ENCODE assay signal across 11 cellular contexts in genomic region chr16:89004209-89004831, GRCh38. TPM values are rescaled to one million over a fixed set of nuclear protein-coding genes. Genes with fewer than 3 reads are reported as not detected.
DNase-seq lines count a peak whose midpoint lies in the region; ATAC-seq and TF ChIP-seq lines count a peak whose summit lies in the region.
"Had no signal": no experiment of that assay in that cellular context is flagged by ENCODE, and none has a peak within 500 bp of the region (broad histone marks: within the 10 kb centered on the region; RNA-seq: fewer than 3 reads in every experiment).

No MANE protein-coding gene starts in this region.

- no peak for TF ChIP-seq POLR2A in tibial nerve (IDR thresholded peaks at IDR 0.05)

- no peaks in the 10 kb centered on the region for H3K4me1 ChIP-seq in naive thymus-derived CD4-positive, alpha-beta T cell (ENCODE audit: control insufficient read depth in 2 of 2, insufficient read depth in 2 of 2, low read length in 2 of 2)
- H3K4me1 ChIP-seq in tibial nerve, result peaks cover 0 to 4% (median 0%) of the 10 kb centered on the region in 4 donors
- H3K4me1 ChIP-seq: pancreas had no signal

- H3K36me3 Mint-ChIP-seq in brain, result peaks cover 4% of the 10 kb centered on the region
- peaks cover 0 to 5% (median 0%) of the 10 kb centered on the region in 5 donors for H3K36me3 Mint-ChIP-seq in naive thymus-derived CD4-positive, alpha-beta T cell

- no peak overlapping the region for H3K27ac ChIP-seq in naive thymus-derived CD4-positive, alpha-beta T cell (ENCODE audit: low read depth, low read length)
- H3K27ac ChIP-seq in tibial nerve, result no peak overlapping the region
- H3K27ac ChIP-seq: pancreas had no signal

- no peaks in the 10 kb centered on the region for H3K36me3 ChIP-seq in naive thymus-derived CD4-positive, alpha-beta T cell (ENCODE audit: control insufficient read depth in 2 of 3, insufficient read depth in 3 of 3, low read length in 3 of 3)
- H3K36me3 ChIP-seq in tibial nerve, result peaks cover 0 to 10% (median 0%) of the 10 kb centered on the region in 3 donors
- H3K36me3 ChIP-seq: pancreas had no signal

- no peaks in the 10 kb centered on the region for H3K27me3 ChIP-seq in naive thymus-derived CD4-positive, alpha-beta T cell (ENCODE audit: control insufficient read depth in 2 of 2, insufficient read depth in 2 of 2, low read length in 2 of 2)
- H3K27me3 ChIP-seq in tibial nerve, result peaks cover 0 to 54% of the 10 kb centered on the region in 2 donors

- H3K4me1 Mint-ChIP-seq in brain, result peaks cover 30% of the 10 kb centered on the region
- peaks cover 0 to 21% (median 13%) of the 10 kb centered on the region in 7 donors for H3K4me1 Mint-ChIP-seq in naive thymus-derived CD4-positive, alpha-beta T cell

- TF ChIP-seq CTCF in brain (conservative IDR thresholded peaks at IDR 0.05) (no peak), tibial nerve (IDR thresholded peaks at IDR 0.05) (no peak)

- H3K9me3 ChIP-seq in naive thymus-derived CD4-positive, alpha-beta T cell (ENCODE audit: control insufficient read depth in 2 of 3, low read length in 3 of 3), result peaks cover 0 to 6% (median 0%) of the 10 kb centered on the region in 3 experiments
- peaks cover 0 to 22% (median 0%) of the 10 kb centered on the region in 4 donors for H3K9me3 ChIP-seq in tibial nerve
- H3K9me3 ChIP-seq: pancreas had no signal

- intact Hi-C loops in naive thymus-derived CD4-positive, alpha-beta T cell (cut with micrococcal nuclease), result no loop called here

- CTCF ChIA-PET in naive thymus-derived CD4-positive, alpha-beta T cell (lab: Charles Lee), result no interaction called here

- WGBS in tibial nerve, 2 donors, result 38 to 44% methylated on average over 33 to 34 of the region's 34 CpGs

- H3K9me3 Mint-ChIP-seq in brain, result peaks cover 8 to 20% (median 17%) of the 10 kb centered on the region in 5 experiments
- peaks cover 0 to 13% (median 4%) of the 10 kb centered on the region in 11 donors for H3K9me3 Mint-ChIP-seq in naive thymus-derived CD4-positive, alpha-beta T cell

- in situ Hi-C loops in KBM-7 (cut with MboI; ENCODE audit: low pct_unique_long_range_greater_than_20kb, low sequenced_read_pairs), result no loop called here

- peaks cover 19% of the 10 kb centered on the region for H3K27me3 Mint-ChIP-seq in brain
- peaks cover 22 to 35% (median 24%) of the 10 kb centered on the region in 5 donors for H3K27me3 Mint-ChIP-seq in naive thymus-derived CD4-positive, alpha-beta T cell

- ATAC-seq in naive thymus-derived CD4-positive, alpha-beta T cell, result peak; percentile 40

- POLR2A ChIA-PET in naive thymus-derived CD4-positive, alpha-beta T cell (lab: Charles Lee), result no interaction called here

- no peak overlapping the region for H3K4me3 ChIP-seq in naive thymus-derived CD4-positive, alpha-beta T cell (ENCODE audit: low read length)
- no peak overlapping the region for H3K4me3 ChIP-seq in tibial nerve
- H3K4me3 ChIP-seq: pancreas had no signal

- peak overlapping the region in 3 of 5 experiments; percentile 51 to 96 (median 94) for H3K27ac Mint-ChIP-seq in brain
- H3K27ac Mint-ChIP-seq in naive thymus-derived CD4-positive, alpha-beta T cell, result peak overlapping the region in 1 of 9 donors; percentile 56
- H3K27ac Mint-ChIP-seq: activated naive CD4-positive, alpha-beta T cell treated with anti-CD3 and anti-CD28 coated beads, Interleukin-2, amount 10 ng/mL, durations not matched to agents 7 days and 5 days had no signal

- no peak overlapping the region for H3K4me3 Mint-ChIP-seq in brain
- H3K4me3 Mint-ChIP-seq in naive thymus-derived CD4-positive, alpha-beta T cell, result peak overlapping the region in 2 of 10 donors; percentile 10 to 13
- H3K4me3 Mint-ChIP-seq: activated naive CD4-positive, alpha-beta T cell treated with anti-CD3 and anti-CD28 coated beads, Interleukin-2, amount 10 ng/mL, durations not matched to agents 7 days and 5 days had no signal

- peak; percentile 46 for DNase-seq in DMS 273 treated with DMSO at 0.1 percent for 48 hours (lab: John Stamatoyannopoulos, UW)
- peak; percentile 87 for DNase-seq in KBM-7
- DNase-seq in naive thymus-derived CD4-positive, alpha-beta T cell, result peak in 1 of 9 donors; percentile 8
- DNase-seq in tibial nerve (ENCODE audit: low spot score in 2 of 2), result no peak
- DNase-seq in medulla oblongata (ENCODE audit: extremely low spot score), result no peak
- DNase-seq in EL, result no peak
- no peak for DNase-seq in GM03348 (ENCODE audit: low spot score)
- DNase-seq: activated naive CD4-positive, alpha-beta T cell treated with anti-CD3 and anti-CD28 coated beads, Interleukin-2, amount 10 ng/mL, durations not matched to agents 7 days and 5 days; effector CD8-positive, alpha-beta T cell had no signal

- no peak for TF ChIP-seq EP300 in tibial nerve (IDR thresholded peaks at IDR 0.05)

RNA-seq across cellular contexts. Expression of gene CBFA2T3, which starts 27.3 kb away (rescaled TPM):
- 17.6 TPM for polyA plus RNA-seq in brain (ENCODE audit: insufficient read depth, low read depth, low replicate concordance)
- total RNA-seq in naive thymus-derived CD4-positive, alpha-beta T cell, result 10 to 100 TPM in 1 of 5 experiments, 1 to 10 TPM in 1, under 1 TPM in 2, not detected in 1; 0.14 to 25.2 (median 3.2) TPM
- polyA plus RNA-seq in naive thymus-derived CD4-positive, alpha-beta T cell, result under 1 TPM; 0.17 to 0.26 TPM
- 1 to 10 TPM in 3 of 4 donors, under 1 TPM in 1; 0.78 to 5.0 (median 2.8) TPM for total RNA-seq in tibial nerve

Comparison
In these comparisons a context has a peak if more than half of its experiments do, and no peak if none do; other contexts are left out.
1. DNase-seq: peak in DMS 273 treated with DMSO at 0.1 percent for 48 hours (single experiment) and KBM-7 (single experiment); none in tibial nerve (0 of 2), medulla oblongata (single experiment), EL (single experiment) and GM03348 (single experiment).